Comparison of ENCODE assay signal across 1 cellular context in genomic region chr6:15457903-15458530, GRCh38.
TF ChIP-seq lines count a peak whose summit lies in the region.

No MANE protein-coding gene starts in this region.

TF ChIP-seq in WTC11, 78 proteins besides CTCF, POLR2A, EP300 and RAD21 (continued from another document):
- TF ChIP-seq, protein P1, sequence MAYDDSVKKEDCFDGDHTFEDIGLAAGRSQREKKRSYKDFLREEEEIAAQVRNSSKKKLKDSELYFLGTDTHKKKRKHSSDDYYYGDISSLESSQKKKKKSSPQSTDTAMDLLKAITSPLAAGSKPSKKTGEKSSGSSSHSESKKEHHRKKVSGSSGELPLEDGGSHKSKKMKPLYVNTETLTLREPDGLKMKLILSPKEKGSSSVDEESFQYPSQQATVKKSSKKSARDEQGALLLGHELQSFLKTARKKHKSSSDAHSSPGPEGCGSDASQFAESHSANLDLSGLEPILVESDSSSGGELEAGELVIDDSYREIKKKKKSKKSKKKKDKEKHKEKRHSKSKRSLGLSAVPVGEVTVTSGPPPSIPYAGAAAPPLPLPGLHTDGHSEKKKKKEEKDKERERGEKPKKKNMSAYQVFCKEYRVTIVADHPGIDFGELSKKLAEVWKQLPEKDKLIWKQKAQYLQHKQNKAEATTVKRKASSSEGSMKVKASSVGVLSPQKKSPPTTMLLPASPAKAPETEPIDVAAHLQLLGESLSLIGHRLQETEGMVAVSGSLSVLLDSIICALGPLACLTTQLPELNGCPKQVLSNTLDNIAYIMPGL (CRISPR knock-in tag; IDR thresholded peaks at IDR 0.05) = no peak
- TF ChIP-seq FOXK1 (CRISPR knock-in tag; IDR thresholded peaks at IDR 0.05) (no peak), GRHL2 (CRISPR knock-in tag; IDR thresholded peaks at IDR 0.05; ENCODE audit: insufficient replicate concordance, severe bottlenecking) (no peak), PRDM15 (CRISPR knock-in tag; IDR thresholded peaks at IDR 0.05) (no peak), ETV6 (CRISPR knock-in tag; IDR thresholded peaks at IDR 0.05) (no peak), JUN (CRISPR knock-in tag; IDR thresholded peaks at IDR 0.05) (no peak), CREB1 (CRISPR knock-in tag; IDR thresholded peaks at IDR 0.05) (no peak), ZNF416 (CRISPR knock-in tag; IDR thresholded peaks at IDR 0.05) (no peak), ZNF671 (CRISPR knock-in tag; IDR thresholded peaks at IDR 0.05) (no peak)
